18 cellular contexts compared by ENCODE assay signal in genomic region chr17:62818491-62818890, GRCh38. TPM values are rescaled to one million over a fixed set of nuclear protein-coding genes. Genes with fewer than 3 reads are reported as not detected.
A peak's percentile ranks its signal among the peaks of the same experiment; 100 is the strongest.
DNase-seq lines count a peak whose midpoint lies in the region; ATAC-seq and TF ChIP-seq lines count a peak whose summit lies in the region.
"Had no signal": no experiment of that assay in that cellular context is flagged by ENCODE, and none has a peak within 500 bp of the region (broad histone marks: within the 10 kb centered on the region; RNA-seq: fewer than 3 reads in every experiment).

No MANE protein-coding gene starts in this region.

- peak overlapping the region; percentile 5 for H3K27ac Mint-ChIP-seq in endodermal cell
- H3K27ac Mint-ChIP-seq in mesothelial cell of epicardium, result peak overlapping the region; percentile 72
- H3K27ac Mint-ChIP-seq: CD14-positive monocyte, IgD-negative memory B cell had no signal

- WGBS in endodermal cell (ENCODE audit: insufficient coverage in 1 of 2, insufficient read length in 1 of 2), 2 experiments, result 81 to 91% methylated on average over 6 of the region's 6 CpGs

- TF ChIP-seq CTCF in right atrium auricular region (IDR thresholded peaks at IDR 0.05), result no peak
- TF ChIP-seq CTCF in endodermal cell (conservative IDR thresholded peaks at IDR 0.05), result no peak
- TF ChIP-seq CTCF in mesothelial cell of epicardium (IDR thresholded peaks at IDR 0.05; ENCODE audit: unreplicated experiment), result no peak

- no peaks in the 10 kb centered on the region for H3K36me3 ChIP-seq in right atrium auricular region
- no peaks in the 10 kb centered on the region for H3K36me3 ChIP-seq in endodermal cell (ENCODE audit: control insufficient read depth, insufficient read depth, low read length)
- H3K36me3 ChIP-seq: HAP-1, SJCRH30 had no signal

- H3K4me3 Mint-ChIP-seq in endodermal cell, result no peak overlapping the region
- H3K4me3 Mint-ChIP-seq in mesothelial cell of epicardium, result no peak overlapping the region
- H3K4me3 Mint-ChIP-seq: CD14-positive monocyte, IgD-negative memory B cell had no signal

- H3K4me1 ChIP-seq in right atrium auricular region (peaks cover 0 to 6% of the 10 kb centered on the region in 2 donors), endodermal cell (ENCODE audit: control insufficient read depth, insufficient read depth, low read length) (peaks cover 2% of the 10 kb centered on the region)

- H3K9ac ChIP-seq in endodermal cell (ENCODE audit: extremely low read depth, low read length, poor library complexity, severe bottlenecking), result no peak overlapping the region

- H3K4me1 Mint-ChIP-seq in endodermal cell, result peaks cover 16% of the 10 kb centered on the region
- peaks cover 38% of the 10 kb centered on the region for H3K4me1 Mint-ChIP-seq in mesothelial cell of epicardium
- H3K4me1 Mint-ChIP-seq: IgD-negative memory B cell had no signal

- H3K9me3 Mint-ChIP-seq in endodermal cell (peaks cover 12% of the 10 kb centered on the region), mesothelial cell of epicardium (peaks cover 11% of the 10 kb centered on the region)

- H3K4me3 ChIP-seq in right atrium auricular region (no peak overlapping the region), endodermal cell (ENCODE audit: low read length) (no peak overlapping the region)
- H3K4me3 ChIP-seq: HAP-1, SJCRH30 had no signal

- H3K36me3 Mint-ChIP-seq in endodermal cell (ENCODE audit: low read depth) (no peaks in the 10 kb centered on the region), mesothelial cell of epicardium (peaks cover 6% of the 10 kb centered on the region)
- H3K36me3 Mint-ChIP-seq: CD14-positive monocyte, IgD-negative memory B cell had no signal

- H3K9me3 ChIP-seq in right atrium auricular region (peaks cover 0 to 7% of the 10 kb centered on the region in 2 donors), endodermal cell (ENCODE audit: control insufficient read depth, low read length) (peaks cover 12% of the 10 kb centered on the region)
- H3K9me3 ChIP-seq: HAP-1 had no signal

- H3K27me3 ChIP-seq in right atrium auricular region (no peaks in the 10 kb centered on the region), endodermal cell (ENCODE audit: control insufficient read depth, insufficient read depth, low read length, poor library complexity, severe bottlenecking) (no peaks in the 10 kb centered on the region)
- H3K27me3 ChIP-seq: SJCRH30 had no signal

- ATAC-seq in Right ventricle myocardium superior (ENCODE audit: poor library complexity) (no peak), GM21529 (IDR thresholded peaks at IDR 0.05; ENCODE audit: unreplicated experiment) (no peak), HG03025 (IDR thresholded peaks at IDR 0.05; ENCODE audit: low FRiP score, unreplicated experiment) (no peak)

- DNase-seq in right atrium auricular region (ENCODE audit: low spot score) (peak; percentile 18), Right ventricle myocardium superior (no peak), endodermal cell (peak; percentile 71), mesothelial cell of epicardium (ENCODE audit: low spot score in 2 of 2, unreplicated experiment in 2 of 2) (peak in 1 of 2 experiments; percentile 6), SIG-M5 (lab: John Stamatoyannopoulos, UW) (no peak), NCI-H526 treated with DMSO at 0.1 percent for 48 hours (lab: John Stamatoyannopoulos, UW) (no peak)
- DNase-seq: NCI-H1105 treated with DMSO at 0.1 percent for 48 hours; NCI-H187; NCI-H345; NCI-H526; NK-92 treated with Interleukin-12 subunit alpha and Interleukin-12 subunit beta, amount 100 ng/mL, for 24 hours; SJCRH30 had no signal

- H3K27me3 Mint-ChIP-seq in endodermal cell (ENCODE audit: insufficient read depth) (no peaks in the 10 kb centered on the region), mesothelial cell of epicardium (ENCODE audit: low read depth) (no peaks in the 10 kb centered on the region)

- H3K27ac ChIP-seq in right atrium auricular region, result no peak overlapping the region
- H3K27ac ChIP-seq in endodermal cell (ENCODE audit: low read depth, low read length), result no peak overlapping the region

- intact Hi-C loops in Right ventricle myocardium superior (cut with DNase I), result no loop called here

RNA-seq across cellular contexts. Expression of gene MARCHF10, which starts 10.4 kb away (rescaled TPM):
- total RNA-seq in right atrium auricular region, result not detected
- not detected for total RNA-seq in Right ventricle myocardium superior
- total RNA-seq in endodermal cell, result 1 to 10 TPM in 1 of 2 donors, under 1 TPM in 1; 0.57 to 1.7 TPM
- 0.89 TPM for polyA plus RNA-seq in endodermal cell (2013, experiment 1 of 2)
- 0.87 TPM for polyA plus RNA-seq in endodermal cell (2013, experiment 2 of 2)
- total RNA-seq in mesothelial cell of epicardium, result 0.18 to 1.1 TPM (median 0.53 TPM) in 3 replicates
- total RNA-seq: OCI-LY7, SJCRH30 had no signal
- polyA plus RNA-seq: CD14-positive monocyte had no signal

Comparison
In these comparisons a context has a peak if more than half of its experiments do, and no peak if none do; other contexts are left out.
1. DNase-seq: peak in right atrium auricular region (single experiment) and endodermal cell (single experiment); none in Right ventricle myocardium superior (single experiment), SIG-M5 (single experiment) and NCI-H526 treated with DMSO at 0.1 percent for 48 hours (single experiment).